In the genomic region with DNA sequence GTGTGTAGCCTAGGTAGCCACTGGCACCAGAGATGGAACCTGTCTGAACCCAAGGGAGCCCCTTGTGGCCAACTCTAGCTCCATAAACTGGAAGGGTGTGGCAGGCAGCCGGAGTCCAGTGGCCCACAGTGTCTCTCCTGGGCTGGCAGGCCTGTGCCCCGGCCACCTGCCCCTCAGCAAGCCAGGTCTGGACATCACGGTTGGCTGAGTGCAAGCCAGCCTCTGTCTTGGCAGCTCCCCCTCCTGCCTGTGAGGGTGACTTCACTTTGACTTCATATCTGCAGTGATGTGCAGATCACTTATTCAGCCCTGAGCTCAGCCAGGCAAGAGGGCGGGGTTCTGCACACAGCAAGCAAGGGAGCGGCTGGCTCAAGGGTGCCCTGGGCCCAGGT, we compare ENCODE assay signal across 11 cellular contexts. TPM values are rescaled to one million over a fixed set of nuclear protein-coding genes. Genes with fewer than 3 reads are reported as not detected.
DNase-seq lines count a peak whose midpoint lies in the region; ATAC-seq and TF ChIP-seq lines count a peak whose summit lies in the region.
"Had no signal": no experiment of that assay in that cellular context is flagged by ENCODE, and none has a peak within 500 bp of the region (broad histone marks: within the 10 kb centered on the region; RNA-seq: fewer than 3 reads in every experiment).

No MANE protein-coding gene starts in this region.

- DNase-seq in H9 (peak; percentile 46), SHP77 treated with DMSO at 0.1 percent for 48 hours (lab: John Stamatoyannopoulos, UW) (peak; percentile 47), left colon (peak in 1 of 2 donors; percentile 18), DMS114 treated with DMSO at 0.1 percent for 48 hours (lab: John Stamatoyannopoulos, UW; ENCODE audit: unreplicated experiment) (no peak)
- no peak for DNase-seq in activated T-helper 2 cell treated with anti-CD3 and anti-CD28 coated beads, Interferon-gamma antibody, Interleukin-2, Interleukin-4, amounts not matched to agents 10 μg/mL and 5 μg/mL and 100 μg/mL, durations not matched to agents 14 hours and 24 hours and 36 hours (ENCODE audit: low spot score)
- no peak for DNase-seq in activated effector memory CD4-positive, alpha-beta T cell treated with anti-CD3 and anti-CD28 coated beads, Interleukin-2, amount 50 U/mL, for 16 hours
- DNase-seq: KG1 had no signal

- H3K4me1 ChIP-seq in DOHH2 (ENCODE audit: control insufficient read depth, low read length) (no peaks in the 10 kb centered on the region), H9 (ENCODE audit: insufficient read depth, low read length) (no peaks in the 10 kb centered on the region)
- H3K4me1 ChIP-seq: SJSA1 had no signal

- H2AK5ac ChIP-seq in H9 (ENCODE audit: insufficient read length, low read length): no peak overlapping the region

- no CpG with 5 or more reads among the region's 5 CpGs for WGBS in H9 (ENCODE audit: extremely low coverage, insufficient read length, low lambda C conversion rate)

- peaks cover 62% of the 10 kb centered on the region for H3K27me3 Mint-ChIP-seq in H9 (ENCODE audit: low read depth)
- H3K27me3 Mint-ChIP-seq in activated T-helper 2 cell treated with anti-CD3 and anti-CD28 coated beads, Interferon-gamma antibody, Interleukin-2, Interleukin-4, amounts not matched to agents 10 μg/mL and 5 μg/mL and 100 μg/mL, durations not matched to agents 14 hours and 24 hours and 36 hours (ENCODE audit: low read depth): peaks cover 35% of the 10 kb centered on the region

- H2BK15ac ChIP-seq in H9 (ENCODE audit: low read depth, low read length): no peak overlapping the region

- ATAC-seq in left colon (peak; percentile 51), HG02852 (IDR thresholded peaks at IDR 0.05; ENCODE audit: unreplicated experiment) (no peak)

- no peaks in the 10 kb centered on the region for H3K79me2 ChIP-seq in DOHH2 (ENCODE audit: control insufficient read depth, low read length)
- H3K79me2 ChIP-seq in H9 (ENCODE audit: insufficient read depth, low read length): no peaks in the 10 kb centered on the region

- no peak overlapping the region for H3K56ac ChIP-seq in H9 (ENCODE audit: insufficient read length, low read depth, low read length)

- intact Hi-C loops in left colon (cut with DNase I, micrococcal nuclease): no loop called here
- intact Hi-C loops in activated T-helper 2 cell treated with anti-CD3 and anti-CD28 coated beads, Interferon-gamma antibody, Interleukin-2, Interleukin-4, amounts not matched to agents 10 μg/mL and 5 μg/mL and 100 μg/mL, durations not matched to agents 14 hours and 24 hours and 36 hours (cut with micrococcal nuclease): no loop called here

- H3T11ph ChIP-seq in H9 (ENCODE audit: low read length): no peak overlapping the region

- H3K27ac Mint-ChIP-seq in H9: no peak overlapping the region
- H3K27ac Mint-ChIP-seq in activated T-helper 2 cell treated with anti-CD3 and anti-CD28 coated beads, Interferon-gamma antibody, Interleukin-2, Interleukin-4, amounts not matched to agents 10 μg/mL and 5 μg/mL and 100 μg/mL, durations not matched to agents 14 hours and 24 hours and 36 hours: no peak overlapping the region

- no peaks in the 10 kb centered on the region for H3F3A ChIP-seq in DOHH2 (ENCODE audit: control insufficient read depth, insufficient read depth)

- H3K79me1 ChIP-seq in H9 (ENCODE audit: insufficient read depth, low read depth, low read length, poor library complexity, severe bottlenecking): no peaks in the 10 kb centered on the region

- H3K27me3 ChIP-seq in DOHH2 (ENCODE audit: control insufficient read depth, low read length) (no peaks in the 10 kb centered on the region), H9 (ENCODE audit: insufficient read depth, low read length) (peaks cover 20% of the 10 kb centered on the region)

- no peak overlapping the region for H3K9ac ChIP-seq in H9 (ENCODE audit: extremely low read depth, insufficient read length, low read length)

- H4K91ac ChIP-seq in H9 (ENCODE audit: insufficient read length, low read depth, low read length): no peak overlapping the region

- no peak overlapping the region for H2BK5ac ChIP-seq in H9 (ENCODE audit: insufficient read length, low read length)

- H2BK120ac ChIP-seq in H9 (ENCODE audit: low read depth, low read length, poor library complexity, severe bottlenecking): no peak overlapping the region

- H3K23ac ChIP-seq in H9 (ENCODE audit: insufficient read length, low read depth, low read length): no peak overlapping the region

- H4K20me1 ChIP-seq in DOHH2 (ENCODE audit: control insufficient read depth, insufficient read depth, low read depth, low read length) (no peaks in the 10 kb centered on the region), H9 (ENCODE audit: control insufficient read depth, insufficient read depth, insufficient read length) (no peaks in the 10 kb centered on the region)

- peak; percentile 21 for TF ChIP-seq CTCF in DOHH2 (IDR thresholded peaks at IDR 0.05; ENCODE audit: low read depth, low read length, poor library complexity, severe bottlenecking)
- peak; percentile 48; the same call in 2 of the 3 replicates for TF ChIP-seq CTCF in H9 (conservative IDR thresholded peaks at IDR 0.05)

- no peak overlapping the region for H3K4ac ChIP-seq in H9 (ENCODE audit: low read depth, low read length)

- H4K5ac ChIP-seq in H9 (ENCODE audit: insufficient read length, low read depth, low read length): no peak overlapping the region

- peaks cover 8 to 13% of the 10 kb centered on the region in 2 experiments; a peak in 3 of 4 replicates for H3K4me1 Mint-ChIP-seq in H9
- H3K4me1 Mint-ChIP-seq in activated T-helper 2 cell treated with anti-CD3 and anti-CD28 coated beads, Interferon-gamma antibody, Interleukin-2, Interleukin-4, amounts not matched to agents 10 μg/mL and 5 μg/mL and 100 μg/mL, durations not matched to agents 14 hours and 24 hours and 36 hours (ENCODE audit: low read depth): peaks cover 3% of the 10 kb centered on the region

- H3K4me2 ChIP-seq in DOHH2 (ENCODE audit: low read length): no peak overlapping the region
- H3K4me2 ChIP-seq in H9 (ENCODE audit: insufficient read depth, insufficient read length, low read length): no peak overlapping the region

- no peak overlapping the region for H2BK20ac ChIP-seq in H9 (ENCODE audit: low read depth, low read length, poor library complexity, severe bottlenecking)

- peaks cover 10% of the 10 kb centered on the region for H3K23me2 ChIP-seq in H9 (ENCODE audit: insufficient read length, low read depth, low read length, poor library complexity, severe bottlenecking)

- H3K36me3 Mint-ChIP-seq in H9 (ENCODE audit: insufficient read depth in 1 of 3, low read depth in 3 of 3): peaks cover 0 to 2% (median 0%) of the 10 kb centered on the region in 3 experiments; a peak in 1 of 7 replicates
- no peaks in the 10 kb centered on the region for H3K36me3 Mint-ChIP-seq in activated T-helper 2 cell treated with anti-CD3 and anti-CD28 coated beads, Interferon-gamma antibody, Interleukin-2, Interleukin-4, amounts not matched to agents 10 μg/mL and 5 μg/mL and 100 μg/mL, durations not matched to agents 14 hours and 24 hours and 36 hours (ENCODE audit: low read depth)

- no peaks in the 10 kb centered on the region for H3K9me3 ChIP-seq in DOHH2 (ENCODE audit: control insufficient read depth, insufficient read depth, low read length)
- H3K9me3 ChIP-seq in H9 (ENCODE audit: control insufficient read depth, low read depth, low read length): no peaks in the 10 kb centered on the region
- H3K9me3 ChIP-seq: SJSA1 had no signal

- no peak overlapping the region; the same call in 1 of the 2 replicates for H3K14ac ChIP-seq in H9 (ENCODE audit: insufficient read depth, low read length)

- no peak overlapping the region for H2BK12ac ChIP-seq in H9 (ENCODE audit: insufficient read length, low read depth, low read length)

- no peak overlapping the region for H4K8ac ChIP-seq in H9 (replicated peaks; ENCODE audit: insufficient read length, low read depth, low read length)

- H3K9me3 Mint-ChIP-seq in H9: no peaks in the 10 kb centered on the region; a peak in 2 of 5 replicates
- H3K9me3 Mint-ChIP-seq in activated T-helper 2 cell treated with anti-CD3 and anti-CD28 coated beads, Interferon-gamma antibody, Interleukin-2, Interleukin-4, amounts not matched to agents 10 μg/mL and 5 μg/mL and 100 μg/mL, durations not matched to agents 14 hours and 24 hours and 36 hours: no peaks in the 10 kb centered on the region

- no peaks in the 10 kb centered on the region for H3K36me3 ChIP-seq in DOHH2 (ENCODE audit: control insufficient read depth, low read length)
- H3K36me3 ChIP-seq: SJSA1 had no signal

- no peak overlapping the region for H3K4me3 ChIP-seq in DOHH2 (ENCODE audit: low read length)
- H3K4me3 ChIP-seq: lung, SJSA1 had no signal

- H3K27ac ChIP-seq in DOHH2 (ENCODE audit: low read depth, low read length) (no peak overlapping the region), H9 (ENCODE audit: insufficient read length, low read depth, low read length) (no peak overlapping the region)
- H3K27ac ChIP-seq: SJSA1 had no signal

- H3K4me3 Mint-ChIP-seq in H9: peak overlapping the region in 1 of 2 experiments; percentile 75; a peak in 2 of 5 replicates
- no peak overlapping the region for H3K4me3 Mint-ChIP-seq in activated T-helper 2 cell treated with anti-CD3 and anti-CD28 coated beads, Interferon-gamma antibody, Interleukin-2, Interleukin-4, amounts not matched to agents 10 μg/mL and 5 μg/mL and 100 μg/mL, durations not matched to agents 14 hours and 24 hours and 36 hours (ENCODE audit: low read depth)

- H2AFZ ChIP-seq in H9 (ENCODE audit: low read length): no peak overlapping the region

- no peaks in the 10 kb centered on the region for H3K9me2 ChIP-seq in DOHH2 (replicated peaks; ENCODE audit: control insufficient read depth, low read length)

- H3K18ac ChIP-seq in H9 (ENCODE audit: insufficient read length, low read depth, low read length): no peak overlapping the region

RNA-seq across cellular contexts. Expression of gene RET, which starts 1.3 kb away (rescaled TPM):
- total RNA-seq in H9 (2021) (11.2 and 12.2 TPM in 2 replicates), left colon (1 to 10 TPM; 1.5 to 1.6 TPM)
- total RNA-seq in activated T-helper 2 cell treated with anti-CD3 and anti-CD28 coated beads, Interferon-gamma antibody, Interleukin-2, Interleukin-4, amounts not matched to agents 10 μg/mL and 5 μg/mL and 100 μg/mL, durations not matched to agents 14 hours and 24 hours and 36 hours: 0.21 and 0.59 TPM in 2 replicates
- total RNA-seq: SJSA1 had no signal

Comparison
In these comparisons a context has a peak if more than half of its experiments do, and no peak if none do; other contexts are left out.
1. DNase-seq: peak in H9 (single experiment) and SHP77 treated with DMSO at 0.1 percent for 48 hours (single experiment); none in activated T-helper 2 cell treated with anti-CD3 and anti-CD28 coated beads, Interferon-gamma antibody, Interleukin-2, Interleukin-4, amounts not matched to agents 10 μg/mL and 5 μg/mL and 100 μg/mL, durations not matched to agents 14 hours and 24 hours and 36 hours (single experiment), DMS114 treated with DMSO at 0.1 percent for 48 hours (single experiment) and activated effector memory CD4-positive, alpha-beta T cell treated with anti-CD3 and anti-CD28 coated beads, Interleukin-2, amount 50 U/mL, for 16 hours (single experiment).